In genomic region chr10:72690071-72690755, GRCh38 we compare ENCODE assay signal across 19 cellular contexts. TPM values are rescaled to one million over a fixed set of nuclear protein-coding genes. Genes with fewer than 3 reads are reported as not detected.
DNase-seq lines count a peak whose midpoint lies in the region; ATAC-seq and TF ChIP-seq lines count a peak whose summit lies in the region.
"Had no signal": no experiment of that assay in that cellular context is flagged by ENCODE, and none has a peak within 500 bp of the region (broad histone marks: within the 10 kb centered on the region; RNA-seq: fewer than 3 reads in every experiment).

No MANE protein-coding gene starts in this region.

- H3K27me3 ChIP-seq in uterus (no peaks in the 10 kb centered on the region), right cardiac atrium (ENCODE audit: control insufficient read depth, insufficient read depth) (no peaks in the 10 kb centered on the region)

- H3K36me3 ChIP-seq in uterus = no peaks in the 10 kb centered on the region

- H3K4me3 Mint-ChIP-seq in T-helper 1 cell treated with Interleukin-12 subunit alpha and Interleukin-12 subunit beta and Interleukin-4 antibody, amounts not matched to agents 30 μg/mL and 1 μg/mL, for 36 hours = peak overlapping the region; percentile 14
- H3K4me3 Mint-ChIP-seq in brain = peak overlapping the region in 3 of 5 experiments; percentile 7 to 73 (median 22)
- H3K4me3 Mint-ChIP-seq: activated CD4-positive, alpha-beta T cell treated with anti-CD3 and anti-CD28 coated beads for 36 hours; activated naive CD8-positive, alpha-beta T cell treated with anti-CD3 and anti-CD28 coated beads, Interleukin-2, amount 10 ng/mL, durations not matched to agents 7 days and 5 days; mesothelial cell of epicardium had no signal

- H3K4me1 ChIP-seq in uterus (no peaks in the 10 kb centered on the region), right cardiac atrium (ENCODE audit: control insufficient read depth, insufficient read depth, low read length) (no peaks in the 10 kb centered on the region)
- H3K4me1 ChIP-seq: parathyroid adenoma had no signal

- DNase-seq in T-helper 1 cell = no peak
- DNase-seq in LHCN-M2 (ENCODE audit: low read depth) = peak; percentile 92
- peak; percentile 56 for DNase-seq in skeletal muscle cell (ENCODE audit: low read depth)
- DNase-seq in uterus = no peak
- no peak for DNase-seq in posterior cingulate gyrus
- no peak for DNase-seq in right cardiac atrium
- DNase-seq: activated CD4-positive, alpha-beta T cell treated with anti-CD3 and anti-CD28 coated beads for 36 hours; activated naive CD8-positive, alpha-beta T cell treated with anti-CD3 and anti-CD28 coated beads, Interleukin-2, amount 10 ng/mL, durations not matched to agents 7 days and 5 days; DMS153; effector CD8-positive, alpha-beta T cell; hippocampal formation; kidney glomerular epithelial cell; NCI-H2081 treated with DMSO at 0.1 percent for 48 hours; stimulated activated naive CD4-positive, alpha-beta T cell treated with Interleukin-2 at 50 U/mL for 16 hours had no signal

- intact Hi-C loops in uterus (cut with DNase I; ENCODE audit: low total_unique reads) = loop anchor here (10.0 kb wide), 1 partner anchor 145 kb away; no protein-coding TSS in a partner anchor
- intact Hi-C loops in posterior cingulate gyrus (cut with DNase I) = loop anchor here (5.0 to 10.0 kb wide), 3 partner anchors 63 to 325 kb away; partner anchors contain the start of gene MICU1
- intact Hi-C loops in right cardiac atrium (cut with DNase I) = loop anchor here in 3 of 4 donors (5.0 to 10.0 kb wide), 3 partner anchors 142 to 325 kb away; no protein-coding TSS in a partner anchor

- TF ChIP-seq CTCF in brain (conservative IDR thresholded peaks at IDR 0.05) (no peak), uterus (IDR thresholded peaks at IDR 0.05) (no peak)

- H3K9me3 ChIP-seq in uterus = no peaks in the 10 kb centered on the region
- H3K9me3 ChIP-seq in right cardiac atrium (ENCODE audit: control insufficient read depth, low read length) = no peaks in the 10 kb centered on the region

- H3K27me3 Mint-ChIP-seq in T-helper 1 cell treated with Interleukin-12 subunit alpha and Interleukin-12 subunit beta and Interleukin-4 antibody, amounts not matched to agents 30 μg/mL and 1 μg/mL, for 36 hours (ENCODE audit: low read depth) = peaks cover 24% of the 10 kb centered on the region
- H3K27me3 Mint-ChIP-seq in brain = peaks cover 11% of the 10 kb centered on the region

- H3K9me3 Mint-ChIP-seq in T-helper 1 cell treated with Interleukin-12 subunit alpha and Interleukin-12 subunit beta and Interleukin-4 antibody, amounts not matched to agents 30 μg/mL and 1 μg/mL, for 36 hours = no peaks in the 10 kb centered on the region
- no peaks in the 10 kb centered on the region for H3K9me3 Mint-ChIP-seq in brain
- H3K9me3 Mint-ChIP-seq: activated naive CD8-positive, alpha-beta T cell treated with anti-CD3 and anti-CD28 coated beads, Interleukin-2, amount 10 ng/mL, durations not matched to agents 7 days and 5 days; mesothelial cell of epicardium had no signal

- TF ChIP-seq POLR2A in uterus (IDR thresholded peaks at IDR 0.05) = no peak

- H3K4me1 Mint-ChIP-seq in T-helper 1 cell treated with Interleukin-12 subunit alpha and Interleukin-12 subunit beta and Interleukin-4 antibody, amounts not matched to agents 30 μg/mL and 1 μg/mL, for 36 hours (ENCODE audit: low read depth) = peaks cover 27% of the 10 kb centered on the region
- peaks cover 67% of the 10 kb centered on the region for H3K4me1 Mint-ChIP-seq in brain

- H3K4me3 ChIP-seq in skeletal muscle cell (ENCODE audit: low read depth, low read length) = no peak overlapping the region
- H3K4me3 ChIP-seq in uterus = no peak overlapping the region
- no peak overlapping the region for H3K4me3 ChIP-seq in right cardiac atrium (ENCODE audit: low read length)

- H3K36me3 Mint-ChIP-seq in T-helper 1 cell treated with Interleukin-12 subunit alpha and Interleukin-12 subunit beta and Interleukin-4 antibody, amounts not matched to agents 30 μg/mL and 1 μg/mL, for 36 hours (ENCODE audit: low read depth) = no peaks in the 10 kb centered on the region
- H3K36me3 Mint-ChIP-seq in brain = no peaks in the 10 kb centered on the region
- H3K36me3 Mint-ChIP-seq: activated naive CD8-positive, alpha-beta T cell treated with anti-CD3 and anti-CD28 coated beads, Interleukin-2, amount 10 ng/mL, durations not matched to agents 7 days and 5 days; mesothelial cell of epicardium had no signal

- 59% methylated on average over 3 of the region's 3 CpGs for WGBS in right cardiac atrium

- ATAC-seq in right cardiac atrium = no peak
- ATAC-seq: activated CD4-positive, alpha-beta T cell treated with anti-CD3 and anti-CD28 coated beads for 36 hours; Right ventricle myocardium inferior had no signal

- no peak overlapping the region for H3K27ac Mint-ChIP-seq in T-helper 1 cell treated with Interleukin-12 subunit alpha and Interleukin-12 subunit beta and Interleukin-4 antibody, amounts not matched to agents 30 μg/mL and 1 μg/mL, for 36 hours
- H3K27ac Mint-ChIP-seq in brain = peak overlapping the region in 2 of 5 experiments; percentile 31 to 78
- H3K27ac Mint-ChIP-seq: activated CD4-positive, alpha-beta T cell treated with anti-CD3 and anti-CD28 coated beads for 36 hours; activated naive CD8-positive, alpha-beta T cell treated with anti-CD3 and anti-CD28 coated beads, Interleukin-2, amount 10 ng/mL, durations not matched to agents 7 days and 5 days; mesothelial cell of epicardium had no signal

- H3K27ac ChIP-seq in uterus (no peak overlapping the region), right cardiac atrium (ENCODE audit: low read length) (no peak overlapping the region)
- H3K27ac ChIP-seq: parathyroid adenoma had no signal

RNA-seq across cellular contexts. Expression of gene MCU, which starts 1.7 kb away (rescaled TPM):
- total RNA-seq in LHCN-M2 (2014; rRNA removed) (29.0 and 37.1 TPM in 2 replicates), uterus (10 to 100 TPM; 13.2 to 35.8 (median 24.6) TPM), right cardiac atrium (10 to 100 TPM; 17.7 to 22.1 (median 18.8) TPM)
- polyA plus RNA-seq in LHCN-M2 (2012) = 16.0 TPM
- polyA plus RNA-seq in brain (ENCODE audit: insufficient read depth, low read depth, low replicate concordance) (13.6 TPM), right cardiac atrium (14.2 TPM)

Comparison
In these comparisons a context has a peak if more than half of its experiments do, and no peak if none do; other contexts are left out.
1. DNase-seq: peak in LHCN-M2 (single experiment) and skeletal muscle cell (single experiment); none in T-helper 1 cell (0 of 5), uterus (0 of 2), posterior cingulate gyrus (0 of 10) and right cardiac atrium (0 of 3).